Comparison of ENCODE assay signal across 8 cellular contexts in the genomic region with DNA sequence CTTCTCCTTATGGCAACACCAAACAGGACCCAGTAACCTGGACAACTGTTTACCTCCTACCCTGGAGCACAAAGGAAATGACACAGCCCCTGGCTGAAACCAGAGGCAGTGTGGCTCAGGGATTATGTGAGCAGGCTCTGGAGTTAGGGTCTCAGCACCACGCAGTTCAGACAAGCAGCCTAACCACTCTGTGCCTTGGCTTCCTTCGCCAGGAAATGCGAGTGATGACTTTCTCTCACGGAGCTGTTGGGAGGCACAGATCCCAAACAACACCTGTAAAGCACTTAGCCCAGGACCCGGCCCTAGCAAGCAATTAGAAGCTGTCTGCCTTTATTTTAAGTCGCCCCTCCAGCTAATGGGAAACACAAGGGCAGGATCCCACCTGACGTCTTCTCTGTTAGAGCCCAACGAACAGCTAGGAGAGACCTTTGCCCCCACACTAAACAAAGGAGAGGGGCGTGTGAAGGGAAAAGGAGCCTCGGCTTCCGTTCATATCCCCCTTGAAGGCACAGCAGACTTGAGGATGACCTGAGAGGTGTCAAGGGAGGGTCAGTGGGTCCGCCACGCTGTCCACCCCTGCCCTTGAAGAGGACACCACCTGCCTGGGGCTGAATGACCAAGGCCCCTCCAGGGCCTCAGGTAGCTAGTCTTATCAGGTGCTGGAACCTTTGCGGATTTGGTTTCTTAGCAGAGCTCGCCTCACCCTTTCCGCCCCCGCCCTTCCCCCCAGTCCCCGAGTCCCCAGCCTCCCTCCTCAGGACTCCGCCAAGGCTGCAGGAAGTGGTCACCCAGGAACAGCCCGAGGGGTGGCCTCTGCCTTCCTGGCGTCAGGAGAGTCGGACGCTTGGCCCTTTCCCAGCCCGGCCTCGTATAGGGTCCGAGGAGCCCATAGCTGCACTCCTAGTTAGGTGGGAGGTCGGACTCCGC. TPM values are rescaled to one million over a fixed set of nuclear protein-coding genes. Genes with fewer than 3 reads are reported as not detected.
A peak's percentile ranks its signal among the peaks of the same experiment; 100 is the strongest.
DNase-seq lines count a peak whose midpoint lies in the region; ATAC-seq and TF ChIP-seq lines count a peak whose summit lies in the region.

No MANE protein-coding gene starts in this region.

- peaks cover 18% of the 10 kb centered on the region for H3K79me1 ChIP-seq in mesendoderm (ENCODE audit: low read length)

- peak overlapping the region; percentile 67 for H3K27ac ChIP-seq in mesendoderm (ENCODE audit: low read depth, low read length)
- H3K27ac ChIP-seq in subcutaneous abdominal adipose tissue (ENCODE audit: low read depth, low read length), result peak overlapping the region; percentile 78

- H3K56ac ChIP-seq in mesendoderm (ENCODE audit: low read length), result peak overlapping the region; percentile 78

- H4K5ac ChIP-seq in mesendoderm (ENCODE audit: low read length), result no peak overlapping the region

- no peaks in the 10 kb centered on the region for H3K9me3 Mint-ChIP-seq in effector memory CD8-positive, alpha-beta T cell

- peak overlapping the region; percentile 88 for H3K18ac ChIP-seq in mesendoderm (ENCODE audit: low read length)

- WGBS in mesendoderm (ENCODE audit: extremely low coverage, insufficient coverage, low lambda C conversion rate), result no CpG with 5 or more reads among the region's 28 CpGs

- no peaks in the 10 kb centered on the region for H3K9me3 ChIP-seq in subcutaneous abdominal adipose tissue (ENCODE audit: control insufficient read depth in 5 of 5, low read length in 5 of 5)

- peak overlapping the region; percentile 70 for H3K4ac ChIP-seq in mesendoderm (ENCODE audit: low read depth, low read length)

- H2BK120ac ChIP-seq in mesendoderm (ENCODE audit: low read depth, low read length), result peak overlapping the region; percentile 56

- H3K27ac Mint-ChIP-seq in effector memory CD8-positive, alpha-beta T cell, result peak overlapping the region; percentile 67 to 91

- H2BK5ac ChIP-seq in mesendoderm (ENCODE audit: low read length), result peak overlapping the region; percentile 69

- peaks cover 1% of the 10 kb centered on the region for H3K36me3 ChIP-seq in mesendoderm (ENCODE audit: control insufficient read depth, insufficient read depth, low read length)
- H3K36me3 ChIP-seq in subcutaneous abdominal adipose tissue (ENCODE audit: control insufficient read depth in 5 of 5, insufficient read depth in 5 of 5, low read length in 5 of 5), result peaks cover 0 to 10% (median 7%) of the 10 kb centered on the region in 5 donors

- H3K79me2 ChIP-seq in mesendoderm (ENCODE audit: control insufficient read depth, insufficient read depth, low read length), result peaks cover 19% of the 10 kb centered on the region

- H3K4me3 ChIP-seq in mesendoderm (ENCODE audit: low read length) (peak overlapping the region; percentile 34), subcutaneous abdominal adipose tissue (ENCODE audit: low read depth in 1 of 5, low read length in 5 of 5) (peak overlapping the region; percentile 89 to 96 (median 93))

- peak; percentile 64 for DNase-seq in GM10266 (ENCODE audit: extremely low spot score)
- DNase-seq in HK-2 (ENCODE audit: unreplicated experiment), result peak; percentile 67
- DNase-seq in activated CD4-positive, alpha-beta T cell treated with anti-CD3 and anti-CD28 coated beads for 4 hours, result peak; percentile 39 to 54
- DNase-seq in effector memory CD8-positive, alpha-beta T cell, result peak in 1 of 3 experiments; percentile 21
- peak; percentile 79 for DNase-seq in mesendoderm
- DNase-seq in NCI-H1436 (lab: John Stamatoyannopoulos, UW), result no peak

- ATAC-seq in effector memory CD8-positive, alpha-beta T cell (replicated peaks), result peak; percentile 45
- ATAC-seq in HG03378 (IDR thresholded peaks at IDR 0.05; ENCODE audit: unreplicated experiment), result no peak

- H3K4me2 ChIP-seq in mesendoderm (ENCODE audit: low read length), result peak overlapping the region; percentile 84

- peaks cover 20% of the 10 kb centered on the region for H3K36me3 Mint-ChIP-seq in effector memory CD8-positive, alpha-beta T cell (ENCODE audit: insufficient read depth)

- H2BK15ac ChIP-seq in mesendoderm (replicated peaks; ENCODE audit: low read depth), result no peak overlapping the region

- peaks cover 47 to 52% of the 10 kb centered on the region in 2 donors for H3K4me1 Mint-ChIP-seq in effector memory CD8-positive, alpha-beta T cell (ENCODE audit: low read depth in 2 of 2)

- H3K27me3 ChIP-seq in mesendoderm (ENCODE audit: insufficient read depth, low read length, poor library complexity) (no peaks in the 10 kb centered on the region), subcutaneous abdominal adipose tissue (ENCODE audit: control insufficient read depth in 5 of 5, insufficient read depth in 4 of 5, low read length in 5 of 5) (no peaks in the 10 kb centered on the region)

- H3K4me3 Mint-ChIP-seq in effector memory CD8-positive, alpha-beta T cell, result peak overlapping the region; percentile 91 to 93

- H4K8ac ChIP-seq in mesendoderm (ENCODE audit: low read depth, low read length), result peak overlapping the region; percentile 7

- H3K4me1 ChIP-seq in mesendoderm (ENCODE audit: control insufficient read depth, low read depth, low read length), result peaks cover 5% of the 10 kb centered on the region
- H3K4me1 ChIP-seq in subcutaneous abdominal adipose tissue (ENCODE audit: control insufficient read depth in 5 of 5, insufficient read depth in 5 of 5, low read length in 5 of 5), result peaks cover 23 to 61% (median 55%) of the 10 kb centered on the region in 5 donors

- TF ChIP-seq CTCF in GM10266 (IDR thresholded peaks at IDR 0.05; ENCODE audit: control insufficient read depth, insufficient read depth, low read depth, missing control alignments), result no peak

- no peaks in the 10 kb centered on the region for H3K27me3 Mint-ChIP-seq in effector memory CD8-positive, alpha-beta T cell

- H2AK5ac ChIP-seq in mesendoderm (ENCODE audit: low read length), result peak overlapping the region; percentile 33

- peak overlapping the region; percentile 71 for H3K9ac ChIP-seq in mesendoderm (ENCODE audit: low read length)
- peak overlapping the region; percentile 64 to 98 (median 91) for H3K9ac ChIP-seq in subcutaneous abdominal adipose tissue (ENCODE audit: low read length in 5 of 5)

- H3K23ac ChIP-seq in mesendoderm (ENCODE audit: low read length), result peak overlapping the region; percentile 11

RNA-seq across cellular contexts. Expression of a gene that starts 0.8 kb away (rescaled TPM):
- polyA plus RNA-seq in mesendoderm (2013, experiment 1 of 2), result 32.2 TPM
- polyA plus RNA-seq in mesendoderm (2013, experiment 2 of 2), result 34.0 TPM

RNA-seq across cellular contexts. Expression of a gene that starts 7.6 kb away (rescaled TPM):
- polyA plus RNA-seq in mesendoderm (2013, experiment 1 of 2), result 42.5 TPM
- polyA plus RNA-seq in mesendoderm (2013, experiment 2 of 2), result 42.7 TPM

RNA-seq across cellular contexts. Expression of a gene that starts 42.7 kb away (rescaled TPM):
- 94.1 TPM for polyA plus RNA-seq in mesendoderm (2013, experiment 1 of 2)
- 95.3 TPM for polyA plus RNA-seq in mesendoderm (2013, experiment 2 of 2)

RNA-seq across cellular contexts. Expression of a gene that starts 59.7 kb away (rescaled TPM):
- polyA plus RNA-seq in mesendoderm (2013, experiment 1 of 2), result 11.8 TPM
- 13.3 TPM for polyA plus RNA-seq in mesendoderm (2013, experiment 2 of 2)
